ENCODE assay signal across 10 cellular contexts in genomic region chr6:43666181-43666920, GRCh38. TPM values are rescaled to one million over a fixed set of nuclear protein-coding genes. Genes with fewer than 3 reads are reported as not detected.
DNase-seq lines count a peak whose midpoint lies in the region; FAIRE-seq and TF ChIP-seq lines count a peak whose summit lies in the region.
"Had no signal": no experiment of that assay in that cellular context is flagged by ENCODE, and none has a peak within 500 bp of the region (broad histone marks: within the 10 kb centered on the region; RNA-seq: fewer than 3 reads in every experiment).

No MANE protein-coding gene starts in this region.

- POLR2A ChIA-PET in RWPE1 (lab: Yijun Ruan, JAX; ENCODE audit: low non-redundant PET) (interaction anchor here (0.6 kb wide), 1 partner anchor 325 kb away, joined by 3 read pairs; no protein-coding TSS in a partner anchor), H1 (lab: Charles Lee; ENCODE audit: partially characterized antibody) (interaction anchor here (0.9 to 10.0 kb wide), 17 partner anchors 10 to 408 kb away, joined by 3 to 85 read pairs (median 10); partner anchors contain the start of genes GTPBP2, MRPS18A, RSPH9 and VEGFA)

- no peaks in the 10 kb centered on the region for H3K79me1 ChIP-seq in H1 (ENCODE audit: low read depth, low read length)

- no peak overlapping the region for H2BK5ac ChIP-seq in H1 (ENCODE audit: low read depth, low read length)

- peak overlapping the region; percentile 77 for H3K27ac ChIP-seq in RWPE1
- no peak overlapping the region for H3K27ac ChIP-seq in H1 (ENCODE audit: low read depth, low read length)
- H3K27ac ChIP-seq: 22Rv1, GM23248 had no signal

- intact Hi-C loops in posterior vena cava (cut with DNase I) = loop anchor here (5.0 kb wide), 3 partner anchors 91 to 411 kb away; partner anchors contain the start of gene VEGFA (in 1 of the 2)

- H3K14ac ChIP-seq in H1 (ENCODE audit: insufficient read length) = no peak overlapping the region

- CTCF ChIA-PET in RWPE1 (lab: Yijun Ruan, JAX) (interaction anchor here (0.6 to 5.9 kb wide), 16 partner anchors 8 to 413 kb away, joined by 3 to 33 read pairs (median 4); partner anchors contain the start of gene VEGFA), H1 (lab: Charles Lee; ENCODE audit: partially characterized antibody) (interaction anchor here (0.8 to 12.6 kb wide), 45 partner anchors 9 to 413 kb away, joined by 3 to 146 read pairs (median 5); partner anchors contain the start of genes RSPH9 and VEGFA)

- H3K4me1 ChIP-seq in H1 (replicated peaks in 1 of 4; ENCODE audit: control insufficient read depth in 3 of 4, insufficient read depth in 4 of 4, low read length in 3 of 4) = peaks cover 5 to 27% (median 22%) of the 10 kb centered on the region in 4 experiments

- H3K9me3 Mint-ChIP-seq in activated T-cell treated with anti-CD3 and anti-CD28 coated beads, Interleukin-2, amount 50 U/mL, for 24 hours = no peaks in the 10 kb centered on the region

- DNase-seq in DMS 273 (lab: John Stamatoyannopoulos, UW; ENCODE audit: unreplicated experiment) (peak; percentile 46), DMS 273 treated with DMSO at 0.1 percent for 48 hours (lab: John Stamatoyannopoulos, UW) (no peak), RWPE1 (ENCODE audit: low spot score) (no peak), H1 (ENCODE audit: low read depth in 1 of 2, low spot score in 2 of 2) (no peak), posterior vena cava (ENCODE audit: low spot score) (peak; percentile 66), KG1 (lab: John Stamatoyannopoulos, UW) (no peak), NCI-H146 (lab: John Stamatoyannopoulos, UW) (no peak)
- DNase-seq in activated T-cell treated with anti-CD3 and anti-CD28 coated beads, Interleukin-2, amount 50 U/mL, for 24 hours = no peak

- peaks cover 36% of the 10 kb centered on the region for H3K4me1 Mint-ChIP-seq in activated T-cell treated with anti-CD3 and anti-CD28 coated beads, Interleukin-2, amount 50 U/mL, for 24 hours (ENCODE audit: low read depth)

- H2AK5ac ChIP-seq in H1 (ENCODE audit: low read depth, low read length) = no peak overlapping the region

- no peak overlapping the region for H2AFZ ChIP-seq in H1 (ENCODE audit: low read length)
- H2AFZ ChIP-seq: GM23248 had no signal

- H3K23me2 ChIP-seq in H1 (ENCODE audit: low read depth, low read length) = peaks cover 3% of the 10 kb centered on the region; the same call in 1 of the 2 replicates

- no peaks in the 10 kb centered on the region for H3K27me3 Mint-ChIP-seq in activated T-cell treated with anti-CD3 and anti-CD28 coated beads, Interleukin-2, amount 50 U/mL, for 24 hours

- no peak overlapping the region for H3K18ac ChIP-seq in H1 (ENCODE audit: extremely low read depth, low read length)

- no peaks in the 10 kb centered on the region for H3K79me2 ChIP-seq in H1 (ENCODE audit: control insufficient read depth in 1 of 2, insufficient read depth in 2 of 2, low read length in 2 of 2)

- H2BK20ac ChIP-seq in H1 (ENCODE audit: low read length) = no peak overlapping the region

- H2BK120ac ChIP-seq in H1 (replicated peaks; ENCODE audit: low read depth, low read length) = no peak overlapping the region

- no peak for TF ChIP-seq RAD21 in H1 (IDR thresholded peaks at IDR 0.05 in 1 of 2, conservative IDR thresholded peaks at IDR 0.05 in 1 of 2; ENCODE audit: low read depth in 2 of 2, low read length in 2 of 2)

- H2BK15ac ChIP-seq in H1 (ENCODE audit: low read length) = no peak overlapping the region

- TF ChIP-seq CTCF in RWPE1 (conservative IDR thresholded peaks at IDR 0.05; ENCODE audit: low read depth) = no peak
- no peak for TF ChIP-seq CTCF in H1 (IDR thresholded peaks at IDR 0.05; ENCODE audit: control extremely low read depth in 1 of 3, insufficient read depth in 1 of 3, low read depth in 1 of 3, low read length in 3 of 3)

- no peak overlapping the region for H3K27ac Mint-ChIP-seq in activated T-cell treated with anti-CD3 and anti-CD28 coated beads, Interleukin-2, amount 50 U/mL, for 24 hours

- TF ChIP-seq POLR2A in H1 (IDR thresholded peaks at IDR 0.05; ENCODE audit: control extremely low read depth in 1 of 2, low read depth in 2 of 2, low read length in 2 of 2) = no peak; a peak in 1 of 3 replicates

- no peak overlapping the region for H3K4me2 ChIP-seq in H1 (ENCODE audit: insufficient read depth in 1 of 2, low read depth in 2 of 2, low read length in 2 of 2)

- no peak for FAIRE-seq in H1 (lab: Jason Lieb, UNC)

- no peaks in the 10 kb centered on the region; a peak in 2 of 7 replicates for H3K27me3 ChIP-seq in H1 (replicated peaks in 1 of 4; ENCODE audit: control insufficient read depth in 3 of 4, extremely low read depth in 1 of 4, insufficient read depth in 3 of 4, low read length in 3 of 4)

- peaks cover 2 to 7% (median 5%) of the 10 kb centered on the region in 4 experiments; a peak in 3 of 8 replicates for H3K36me3 ChIP-seq in H1 (ENCODE audit: control insufficient read depth in 2 of 4, insufficient read depth in 4 of 4, low read length in 3 of 4)

- H3K23ac ChIP-seq in H1 (ENCODE audit: insufficient read length) = no peak overlapping the region

- no peak overlapping the region for H3K9ac ChIP-seq in H1 (replicated peaks in 1 of 4; ENCODE audit: extremely low read depth in 1 of 4, low read depth in 3 of 4, low read length in 3 of 4)
- H3K9ac ChIP-seq: GM23248 had no signal

- no peaks in the 10 kb centered on the region for H3K9me3 ChIP-seq in H1 (ENCODE audit: insufficient read depth in 2 of 2, low read depth in 1 of 2, low read length in 1 of 2)

- 83% methylated on average over 13 of the region's 13 CpGs; no CpG with 5 or more reads in 1 of the 2 experiments for WGBS in H1 (ENCODE audit: extremely low coverage in 1 of 2, insufficient coverage in 1 of 2, insufficient read length in 1 of 2, insufficient replicate concordance in 2 of 2, low coverage in 1 of 2, low lambda C conversion rate in 2 of 2, missing lambda C conversion rate in 1 of 2), 2 experiments

- no peak overlapping the region for H3K4ac ChIP-seq in H1 (replicated peaks; ENCODE audit: insufficient read length, low read depth, low read length)

- H3K36me3 Mint-ChIP-seq in activated T-cell treated with anti-CD3 and anti-CD28 coated beads, Interleukin-2, amount 50 U/mL, for 24 hours (ENCODE audit: low read depth) = peaks cover 18% of the 10 kb centered on the region

- no peak overlapping the region for H3K56ac ChIP-seq in H1 (replicated peaks; ENCODE audit: insufficient read length, low read depth, low read length)

- no peak overlapping the region for H3K4me3 ChIP-seq in H1 (ENCODE audit: extremely low read depth in 1 of 4, insufficient read depth in 2 of 4, low read depth in 3 of 4, low read length in 4 of 4)
- H3K4me3 ChIP-seq: GM23248 had no signal

- TF ChIP-seq EP300 in H1 (IDR thresholded peaks at IDR 0.05; ENCODE audit: borderline replicate concordance in 1 of 2, low read depth in 2 of 2, low read length in 2 of 2) = no peak

- H4K8ac ChIP-seq in H1 (ENCODE audit: extremely low read depth, insufficient read depth, low read length) = no peak overlapping the region

- H4K91ac ChIP-seq in H1 (replicated peaks; ENCODE audit: insufficient read length, low read length) = no peak overlapping the region

- H3K4me3 Mint-ChIP-seq in activated T-cell treated with anti-CD3 and anti-CD28 coated beads, Interleukin-2, amount 50 U/mL, for 24 hours = no peak overlapping the region

- peaks cover 0 to 2% of the 10 kb centered on the region in 2 experiments for H4K20me1 ChIP-seq in H1 (replicated peaks in 1 of 2; ENCODE audit: control insufficient read depth in 1 of 2, insufficient read depth in 2 of 2, low read length in 2 of 2)

- H4K5ac ChIP-seq in H1 (ENCODE audit: insufficient read length, low read depth, low read length) = no peak overlapping the region

- no peak overlapping the region for H2BK12ac ChIP-seq in H1 (ENCODE audit: low read depth, low read length)

RNA-seq across cellular contexts. Expression of gene MRPS18A, which starts 21.2 kb away (rescaled TPM):
- 48.3 and 52.1 TPM in 2 replicates for total RNA-seq in H1 (2021; fragmentation: NEBNext Ultra II Directional; extraction: Animal tissue kit (Norgen Biotek cat#: 25700))
- 121 and 129 TPM in 2 replicates for polyA plus RNA-seq in H1 (2011; rRNA removed)
- polyA plus RNA-seq in H1 (2011; cell fraction: cytosol; rRNA removed) = 115 TPM
- polyA plus RNA-seq in H1 (2011; cell fraction: nucleus; rRNA removed) = 95.2 TPM
- polyA plus RNA-seq in H1 (2012, experiment 1 of 2) = 70.4 to 84.7 TPM (median 74.9 TPM) in 4 replicates
- polyA plus RNA-seq in H1 (2012, experiment 2 of 2) = 103 TPM
- 61.3 TPM for polyA plus RNA-seq in H1 (2013, experiment 1 of 2)
- 58.7 TPM for polyA plus RNA-seq in H1 (2013, experiment 2 of 2)
- polyA minus RNA-seq in H1 (2011; rRNA and poly(A)+ RNA removed) = 95.6 and 97.8 TPM in 2 replicates
- polyA minus RNA-seq in H1 (2011; cell fraction: cytosol; rRNA and poly(A)+ RNA removed) = 36.3 TPM
- 63.1 TPM for polyA minus RNA-seq in H1 (2011; cell fraction: nucleus; rRNA and poly(A)+ RNA removed)
- total RNA-seq in posterior vena cava = 10 to 100 TPM; 25.4 to 28.2 TPM

RNA-seq across cellular contexts. Expression of gene RSPH9, which starts 21.5 kb away (rescaled TPM):
- total RNA-seq in H1 (2021; fragmentation: NEBNext Ultra II Directional; extraction: Animal tissue kit (Norgen Biotek cat#: 25700)) = 0.15 TPM in 1 of 2 replicates, not detected in the other
- 0.23 and 0.25 TPM in 2 replicates for polyA plus RNA-seq in H1 (2011; rRNA removed)
- polyA plus RNA-seq in H1 (2011; cell fraction: cytosol; rRNA removed) = 0.23 TPM
- polyA plus RNA-seq in H1 (2011; cell fraction: nucleus; rRNA removed) = 0.36 TPM
- 0.73 to 0.93 TPM (median 0.80 TPM) in 4 replicates for polyA plus RNA-seq in H1 (2012, experiment 1 of 2)
- polyA plus RNA-seq in H1 (2012, experiment 2 of 2) = 1.00 TPM
- 0.22 TPM for polyA plus RNA-seq in H1 (2013, experiment 1 of 2)
- polyA plus RNA-seq in H1 (2013, experiment 2 of 2) = 0.15 TPM
- 0.06 and 0.22 TPM in 2 replicates for polyA minus RNA-seq in H1 (2011; rRNA and poly(A)+ RNA removed)
- polyA minus RNA-seq in H1 (2011; cell fraction: cytosol; rRNA and poly(A)+ RNA removed) = not detected
- 0.30 TPM for polyA minus RNA-seq in H1 (2011; cell fraction: nucleus; rRNA and poly(A)+ RNA removed)
- total RNA-seq in posterior vena cava = under 1 TPM; 0.19 to 0.23 TPM

RNA-seq across cellular contexts. Expression of gene MAD2L1BP, which starts 30.7 kb away (rescaled TPM):
- 34.1 and 35.5 TPM in 2 replicates for total RNA-seq in H1 (2021; fragmentation: NEBNext Ultra II Directional; extraction: Animal tissue kit (Norgen Biotek cat#: 25700))
- 65.3 and 70.0 TPM in 2 replicates for polyA plus RNA-seq in H1 (2011; rRNA removed)
- 57.7 TPM for polyA plus RNA-seq in H1 (2011; cell fraction: cytosol; rRNA removed)
- polyA plus RNA-seq in H1 (2011; cell fraction: nucleus; rRNA removed) = 40.1 TPM
- polyA plus RNA-seq in H1 (2012, experiment 1 of 2) = 32.2 to 40.8 TPM (median 36.1 TPM) in 4 replicates
- polyA plus RNA-seq in H1 (2012, experiment 2 of 2) = 42.6 TPM
- polyA plus RNA-seq in H1 (2013, experiment 1 of 2) = 29.3 TPM
- 27.1 TPM for polyA plus RNA-seq in H1 (2013, experiment 2 of 2)
- polyA minus RNA-seq in H1 (2011; rRNA and poly(A)+ RNA removed) = 59.5 and 62.2 TPM in 2 replicates
- 16.1 TPM for polyA minus RNA-seq in H1 (2011; cell fraction: cytosol; rRNA and poly(A)+ RNA removed)
- polyA minus RNA-seq in H1 (2011; cell fraction: nucleus; rRNA and poly(A)+ RNA removed) = 23.2 TPM
- 10 to 100 TPM; 12.0 to 15.5 TPM for total RNA-seq in posterior vena cava

RNA-seq across cellular contexts. Expression of gene GTPBP2, which starts 37.3 kb away (rescaled TPM):
- total RNA-seq in H1 (2021; fragmentation: NEBNext Ultra II Directional; extraction: Animal tissue kit (Norgen Biotek cat#: 25700)) = 52.5 and 58.3 TPM in 2 replicates
- 86.1 and 88.3 TPM in 2 replicates for polyA plus RNA-seq in H1 (2011; rRNA removed)
- 84.9 TPM for polyA plus RNA-seq in H1 (2011; cell fraction: cytosol; rRNA removed)
- polyA plus RNA-seq in H1 (2011; cell fraction: nucleus; rRNA removed) = 238 TPM
- 60.0 to 72.8 TPM (median 65.5 TPM) in 4 replicates for polyA plus RNA-seq in H1 (2012, experiment 1 of 2)
- 37.8 TPM for polyA plus RNA-seq in H1 (2012, experiment 2 of 2)
- 53.6 TPM for polyA plus RNA-seq in H1 (2013, experiment 1 of 2)
- 49.6 TPM for polyA plus RNA-seq in H1 (2013, experiment 2 of 2)
- 61.9 and 68.3 TPM in 2 replicates for polyA minus RNA-seq in H1 (2011; rRNA and poly(A)+ RNA removed)
- polyA minus RNA-seq in H1 (2011; cell fraction: cytosol; rRNA and poly(A)+ RNA removed) = 27.6 TPM
- polyA minus RNA-seq in H1 (2011; cell fraction: nucleus; rRNA and poly(A)+ RNA removed) = 71.3 TPM
- 10 to 100 TPM; 43.3 to 50.4 TPM for total RNA-seq in posterior vena cava

Comparison
In these comparisons a context has a peak if more than half of its experiments do, and no peak if none do; other contexts are left out.
1. DNase-seq: peak in DMS 273 (single experiment) and posterior vena cava (single experiment); none in DMS 273 treated with DMSO at 0.1 percent for 48 hours (single experiment), RWPE1 (single experiment), H1 (0 of 2), activated T-cell treated with anti-CD3 and anti-CD28 coated beads, Interleukin-2, amount 50 U/mL, for 24 hours (single experiment), KG1 (single experiment) and NCI-H146 (single experiment).